10 cellular contexts compared by ENCODE assay signal in genomic region chr11:65851083-65851579, GRCh38. TPM values are rescaled to one million over a fixed set of nuclear protein-coding genes. Genes with fewer than 3 reads are reported as not detected.
DNase-seq lines count a peak whose midpoint lies in the region; ATAC-seq, FAIRE-seq and TF ChIP-seq lines count a peak whose summit lies in the region.
"Had no signal": no experiment of that assay in that cellular context is flagged by ENCODE, and none has a peak within 500 bp of the region (broad histone marks: within the 10 kb centered on the region; RNA-seq: fewer than 3 reads in every experiment).

No MANE protein-coding gene starts in this region.

- no peak overlapping the region for H2BK5ac ChIP-seq in mesendoderm (ENCODE audit: low read length)

- H3K27ac ChIP-seq in DOHH2 (ENCODE audit: low read depth, low read length), result no peak overlapping the region
- H3K27ac ChIP-seq in mesendoderm (ENCODE audit: low read depth, low read length), result no peak overlapping the region

- H3K79me1 ChIP-seq in mesendoderm (ENCODE audit: low read length), result peaks cover 17% of the 10 kb centered on the region

- no peak overlapping the region for H3K4me3 Mint-ChIP-seq in activated naive CD8-positive, alpha-beta T cell treated with anti-CD3 and anti-CD28 coated beads, Interleukin-2, amount 10 ng/mL, durations not matched to agents 7 days and 5 days
- H3K4me3 Mint-ChIP-seq: memory B cell; stimulated activated naive CD8-positive, alpha-beta T cell treated with anti-CD3 and anti-CD28 coated beads, Interleukin-15, Interleukin-2, amounts not matched to agents 100 ng/mL and 50 ng/mL, for 24 hours had no signal

- no peak overlapping the region for H3K4me3 ChIP-seq in DOHH2 (ENCODE audit: low read length)
- H3K4me3 ChIP-seq in mesendoderm (ENCODE audit: low read length), result no peak overlapping the region

- FAIRE-seq in HTR-8/SVneo (lab: Jason Lieb, UNC), result peak; percentile 62

- WGBS in mesendoderm (ENCODE audit: extremely low coverage, insufficient coverage, low lambda C conversion rate), result no CpG with 5 or more reads among the region's 14 CpGs

- TF ChIP-seq CTCF in DOHH2 (IDR thresholded peaks at IDR 0.05; ENCODE audit: low read depth, low read length, poor library complexity, severe bottlenecking), result peak; percentile 79

- peaks cover 24% of the 10 kb centered on the region for H3K4me1 Mint-ChIP-seq in activated naive CD8-positive, alpha-beta T cell treated with anti-CD3 and anti-CD28 coated beads, Interleukin-2, amount 10 ng/mL, durations not matched to agents 7 days and 5 days

- H3K9ac ChIP-seq in mesendoderm (ENCODE audit: low read length), result no peak overlapping the region

- 0 out of 2 replicates have a peak, but pooled peaks cover 2% of the 10 kb centered on the region for H3K27me3 ChIP-seq in DOHH2 (ENCODE audit: control insufficient read depth, low read length)
- no peaks in the 10 kb centered on the region for H3K27me3 ChIP-seq in mesendoderm (ENCODE audit: insufficient read depth, low read length, poor library complexity)

- H4K5ac ChIP-seq in mesendoderm (ENCODE audit: low read length), result no peak overlapping the region

- H3K4ac ChIP-seq in mesendoderm (ENCODE audit: low read depth, low read length), result no peak overlapping the region

- H3K79me2 ChIP-seq in DOHH2 (ENCODE audit: control insufficient read depth, low read length) (peaks cover 20% of the 10 kb centered on the region), mesendoderm (ENCODE audit: control insufficient read depth, insufficient read depth, low read length) (peaks cover 19% of the 10 kb centered on the region)

- peaks cover 13% of the 10 kb centered on the region for H4K20me1 ChIP-seq in DOHH2 (ENCODE audit: control insufficient read depth, insufficient read depth, low read depth, low read length)

- no peaks in the 10 kb centered on the region for H3K9me2 ChIP-seq in DOHH2 (replicated peaks; ENCODE audit: control insufficient read depth, low read length)

- H3K4me1 ChIP-seq in DOHH2 (ENCODE audit: control insufficient read depth, low read length) (peaks cover under 1% of the 10 kb centered on the region), mesendoderm (ENCODE audit: control insufficient read depth, low read depth, low read length) (peaks cover under 1% of the 10 kb centered on the region)

- no peak overlapping the region for H2BK15ac ChIP-seq in mesendoderm (replicated peaks; ENCODE audit: low read depth)

- peaks cover 2% of the 10 kb centered on the region for H3K9me3 Mint-ChIP-seq in activated naive CD8-positive, alpha-beta T cell treated with anti-CD3 and anti-CD28 coated beads, Interleukin-2, amount 10 ng/mL, durations not matched to agents 7 days and 5 days
- H3K9me3 Mint-ChIP-seq: memory B cell; stimulated activated naive CD8-positive, alpha-beta T cell treated with anti-CD3 and anti-CD28 coated beads, Interleukin-15, Interleukin-2, amounts not matched to agents 100 ng/mL and 50 ng/mL, for 24 hours had no signal

- POLR2A ChIA-PET in activated naive CD8-positive, alpha-beta T cell treated with anti-CD3 and anti-CD28 coated beads, Interleukin-2, amount 10 ng/mL, durations not matched to agents 7 days and 5 days (lab: Charles Lee), result interaction anchor here (0.8 to 5.6 kb wide), 9 partner anchors 10 to 39 kb away, joined by 3 to 25 read pairs (median 5); partner anchors contain the start of genes CCDC85B, MUS81 and SNX32

- peaks cover 22% of the 10 kb centered on the region for H3F3A ChIP-seq in DOHH2 (ENCODE audit: control insufficient read depth, insufficient read depth)

- no peak overlapping the region for H3K23ac ChIP-seq in mesendoderm (ENCODE audit: low read length)

- peak; percentile 5 for ATAC-seq in activated naive CD8-positive, alpha-beta T cell treated with anti-CD3 and anti-CD28 coated beads, Interleukin-2, amount 10 ng/mL, durations not matched to agents 7 days and 5 days (ENCODE audit: low read depth)
- ATAC-seq in HG03354 (IDR thresholded peaks at IDR 0.05; ENCODE audit: poor library complexity, severe bottlenecking, unreplicated experiment), result no peak
- no peak for ATAC-seq in GM18511 (IDR thresholded peaks at IDR 0.05; ENCODE audit: unreplicated experiment)

- no peak overlapping the region for H2AK5ac ChIP-seq in mesendoderm (ENCODE audit: low read length)

- H3K56ac ChIP-seq in mesendoderm (ENCODE audit: low read length), result no peak overlapping the region

- H3K4me2 ChIP-seq in DOHH2 (ENCODE audit: low read length) (no peak overlapping the region), mesendoderm (ENCODE audit: low read length) (no peak overlapping the region)

- peaks cover 5% of the 10 kb centered on the region; the same call in 1 of the 2 replicates for H3K9me3 ChIP-seq in DOHH2 (ENCODE audit: control insufficient read depth, insufficient read depth, low read length)

- no peak overlapping the region for H3K27ac Mint-ChIP-seq in activated naive CD8-positive, alpha-beta T cell treated with anti-CD3 and anti-CD28 coated beads, Interleukin-2, amount 10 ng/mL, durations not matched to agents 7 days and 5 days
- H3K27ac Mint-ChIP-seq: memory B cell; stimulated activated naive CD8-positive, alpha-beta T cell treated with anti-CD3 and anti-CD28 coated beads, Interleukin-15, Interleukin-2, amounts not matched to agents 100 ng/mL and 50 ng/mL, for 24 hours had no signal

- no peak overlapping the region for H3K18ac ChIP-seq in mesendoderm (ENCODE audit: low read length)

- peaks cover 44% of the 10 kb centered on the region for H3K36me3 Mint-ChIP-seq in activated naive CD8-positive, alpha-beta T cell treated with anti-CD3 and anti-CD28 coated beads, Interleukin-2, amount 10 ng/mL, durations not matched to agents 7 days and 5 days

- H3K27me3 Mint-ChIP-seq in activated naive CD8-positive, alpha-beta T cell treated with anti-CD3 and anti-CD28 coated beads, Interleukin-2, amount 10 ng/mL, durations not matched to agents 7 days and 5 days, result peaks cover 3% of the 10 kb centered on the region
- H3K27me3 Mint-ChIP-seq: memory B cell; stimulated activated naive CD8-positive, alpha-beta T cell treated with anti-CD3 and anti-CD28 coated beads, Interleukin-15, Interleukin-2, amounts not matched to agents 100 ng/mL and 50 ng/mL, for 24 hours had no signal

- H2BK120ac ChIP-seq in mesendoderm (ENCODE audit: low read depth, low read length), result no peak overlapping the region

- H3K36me3 ChIP-seq in DOHH2 (ENCODE audit: control insufficient read depth, low read length) (peaks cover 51% of the 10 kb centered on the region), mesendoderm (ENCODE audit: control insufficient read depth, insufficient read depth, low read length) (peaks cover 21% of the 10 kb centered on the region)

- DNase-seq in HTR-8/SVneo (ENCODE audit: insufficient read length, low spot score) (no peak), mesendoderm (peak; percentile 97), RPMI8226 (no peak), HuH-7 (ENCODE audit: low spot score) (no peak)
- no peak for DNase-seq in activated naive CD8-positive, alpha-beta T cell treated with anti-CD3 and anti-CD28 coated beads, Interleukin-2, amount 10 ng/mL, durations not matched to agents 7 days and 5 days

- H4K8ac ChIP-seq in mesendoderm (ENCODE audit: low read depth, low read length), result no peak overlapping the region

RNA-seq across cellular contexts. Expression of gene CFL1, which starts 6.8 kb away (rescaled TPM):
- 1,000 to 10,000 TPM; 1,357 to 1,424 TPM for total RNA-seq in activated naive CD8-positive, alpha-beta T cell treated with anti-CD3 and anti-CD28 coated beads, Interleukin-2, amount 10 ng/mL, durations not matched to agents 7 days and 5 days
- polyA plus RNA-seq in mesendoderm (2013, experiment 1 of 2), result 1,253 TPM
- 1,244 TPM for polyA plus RNA-seq in mesendoderm (2013, experiment 2 of 2)

RNA-seq across cellular contexts. Expression of gene MUS81, which starts 9.1 kb away (rescaled TPM):
- 100 to 1,000 TPM; 102 to 110 TPM for total RNA-seq in activated naive CD8-positive, alpha-beta T cell treated with anti-CD3 and anti-CD28 coated beads, Interleukin-2, amount 10 ng/mL, durations not matched to agents 7 days and 5 days
- 34.0 TPM for polyA plus RNA-seq in mesendoderm (2013, experiment 1 of 2)
- 34.8 TPM for polyA plus RNA-seq in mesendoderm (2013, experiment 2 of 2)

RNA-seq across cellular contexts. Expression of gene SNX32, which starts 17.4 kb away (rescaled TPM):
- 1 to 10 TPM; 2.6 to 3.6 TPM for total RNA-seq in activated naive CD8-positive, alpha-beta T cell treated with anti-CD3 and anti-CD28 coated beads, Interleukin-2, amount 10 ng/mL, durations not matched to agents 7 days and 5 days
- 0.10 TPM for polyA plus RNA-seq in mesendoderm (2013, experiment 1 of 2)
- 0.08 TPM for polyA plus RNA-seq in mesendoderm (2013, experiment 2 of 2)

RNA-seq across cellular contexts. Expression of gene EFEMP2, which starts 21.5 kb away (rescaled TPM):
- total RNA-seq in activated naive CD8-positive, alpha-beta T cell treated with anti-CD3 and anti-CD28 coated beads, Interleukin-2, amount 10 ng/mL, durations not matched to agents 7 days and 5 days, result 10 to 100 TPM; 15.3 to 20.0 TPM
- polyA plus RNA-seq in mesendoderm (2013, experiment 1 of 2), result 9.1 TPM
- polyA plus RNA-seq in mesendoderm (2013, experiment 2 of 2), result 8.7 TPM

RNA-seq across cellular contexts. Expression of gene CTSW, which starts 28.5 kb away (rescaled TPM):
- total RNA-seq in activated naive CD8-positive, alpha-beta T cell treated with anti-CD3 and anti-CD28 coated beads, Interleukin-2, amount 10 ng/mL, durations not matched to agents 7 days and 5 days, result 100 to 1,000 TPM; 161 to 175 TPM
- polyA plus RNA-seq in mesendoderm (2013, experiment 1 of 2), result not detected
- polyA plus RNA-seq in mesendoderm (2013, experiment 2 of 2), result not detected
